In the genomic region with DNA sequence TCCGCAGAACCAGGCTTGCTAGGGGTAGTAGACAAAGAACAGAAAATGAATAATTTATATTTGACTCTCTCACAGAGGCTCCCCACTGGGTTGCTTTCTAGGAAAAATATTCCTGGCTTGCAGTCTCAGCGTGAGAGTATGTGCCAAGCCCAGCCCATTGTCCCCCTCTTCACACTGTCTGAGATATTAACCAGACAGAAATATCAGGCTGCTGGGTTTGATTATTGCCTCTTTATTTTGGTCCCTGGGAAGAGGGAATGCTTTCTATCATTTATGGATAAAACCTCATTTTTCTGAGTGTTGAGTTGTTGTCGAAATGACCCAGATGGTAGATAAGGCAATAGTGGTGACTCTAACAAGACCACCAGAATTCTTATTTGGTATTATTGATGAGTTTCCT, we compare ENCODE assay signal across 17 cellular contexts.
"Had no signal": no experiment of that assay in that cellular context is flagged by ENCODE, and none has a peak within 500 bp of the region (broad histone marks: within the 10 kb centered on the region; RNA-seq: fewer than 3 reads in every experiment).

No MANE protein-coding gene starts in this region.

- H3K4me1 ChIP-seq: lower lobe of right lung, transverse colon had no signal

- H3K9me3 Mint-ChIP-seq: activated CD4-positive, alpha-beta memory T cell treated with anti-CD3 and anti-CD28 coated beads, Interleukin-2, amount 10 ng/mL, durations not matched to agents 7 days and 5 days had no signal

- H3K27me3 Mint-ChIP-seq: activated CD4-positive, alpha-beta memory T cell treated with anti-CD3 and anti-CD28 coated beads, Interleukin-2, amount 10 ng/mL, durations not matched to agents 7 days and 5 days; activated CD4-positive, alpha-beta T cell treated with anti-CD3 and anti-CD28 coated beads for 36 hours; activated naive CD8-positive, alpha-beta T cell; naive thymus-derived CD4-positive, alpha-beta T cell had no signal

- H3K4me3 ChIP-seq: coronary artery, gastroesophageal sphincter, lower lobe of right lung, transverse colon had no signal

- H3K27me3 ChIP-seq: gastroesophageal sphincter, transverse colon had no signal

- ATAC-seq: activated CD4-positive, alpha-beta T cell treated with anti-CD3 and anti-CD28 coated beads for 36 hours; gastroesophageal sphincter; lower lobe of right lung; naive thymus-derived CD4-positive, alpha-beta T cell; stimulated activated effector memory CD8-positive, alpha-beta T cell treated with anti-CD3 and anti-CD28 coated beads, Interleukin-12 subunit alpha, Interleukin-12 subunit beta, amount 100 ng/mL, for 72 hours had no signal

- H3K36me3 ChIP-seq: gastroesophageal sphincter, lower lobe of right lung, transverse colon, WERI-Rb-1 had no signal

- DNase-seq: activated CD4-positive, alpha-beta memory T cell treated with anti-CD3 and anti-CD28 coated beads, Interleukin-2, amount 10 ng/mL, durations not matched to agents 7 days and 5 days; activated CD4-positive, alpha-beta T cell treated with anti-CD3 and anti-CD28 coated beads for 36 hours; activated gamma-delta T cell; activated T-cell treated with anti-CD3 and anti-CD28 coated beads, Interleukin-2, amount 50 U/mL, for 48 hours; caudate nucleus; effector CD4-positive, alpha-beta T cell; hippocampal formation; kidney glomerular epithelial cell; lower lobe of right lung; midbrain; naive thymus-derived CD4-positive, alpha-beta T cell; transverse colon; WERI-Rb-1 had no signal

- H3K4me3 Mint-ChIP-seq: activated CD4-positive, alpha-beta memory T cell treated with anti-CD3 and anti-CD28 coated beads, Interleukin-2, amount 10 ng/mL, durations not matched to agents 7 days and 5 days; activated CD4-positive, alpha-beta T cell treated with anti-CD3 and anti-CD28 coated beads for 36 hours; activated naive CD8-positive, alpha-beta T cell; naive thymus-derived CD4-positive, alpha-beta T cell; stimulated activated effector memory CD8-positive, alpha-beta T cell treated with anti-CD3 and anti-CD28 coated beads, Interleukin-12 subunit alpha, Interleukin-12 subunit beta, amount 100 ng/mL, for 72 hours had no signal

- H3K9me3 ChIP-seq: gastroesophageal sphincter, lower lobe of right lung, transverse colon had no signal

- H3K27ac ChIP-seq: coronary artery, gastroesophageal sphincter, lower lobe of right lung, transverse colon, WERI-Rb-1 had no signal

- H3K4me1 Mint-ChIP-seq: activated CD4-positive, alpha-beta memory T cell treated with anti-CD3 and anti-CD28 coated beads, Interleukin-2, amount 10 ng/mL, durations not matched to agents 7 days and 5 days; activated CD4-positive, alpha-beta T cell treated with anti-CD3 and anti-CD28 coated beads for 36 hours; naive thymus-derived CD4-positive, alpha-beta T cell; stimulated activated effector memory CD8-positive, alpha-beta T cell treated with anti-CD3 and anti-CD28 coated beads, Interleukin-12 subunit alpha, Interleukin-12 subunit beta, amount 100 ng/mL, for 72 hours had no signal

- H3K27ac Mint-ChIP-seq: activated CD4-positive, alpha-beta memory T cell treated with anti-CD3 and anti-CD28 coated beads, Interleukin-2, amount 10 ng/mL, durations not matched to agents 7 days and 5 days; activated CD4-positive, alpha-beta T cell treated with anti-CD3 and anti-CD28 coated beads for 36 hours; activated naive CD8-positive, alpha-beta T cell; naive thymus-derived CD4-positive, alpha-beta T cell; stimulated activated effector memory CD8-positive, alpha-beta T cell treated with anti-CD3 and anti-CD28 coated beads, Interleukin-12 subunit alpha, Interleukin-12 subunit beta, amount 100 ng/mL, for 72 hours had no signal
